In the genomic region with DNA sequence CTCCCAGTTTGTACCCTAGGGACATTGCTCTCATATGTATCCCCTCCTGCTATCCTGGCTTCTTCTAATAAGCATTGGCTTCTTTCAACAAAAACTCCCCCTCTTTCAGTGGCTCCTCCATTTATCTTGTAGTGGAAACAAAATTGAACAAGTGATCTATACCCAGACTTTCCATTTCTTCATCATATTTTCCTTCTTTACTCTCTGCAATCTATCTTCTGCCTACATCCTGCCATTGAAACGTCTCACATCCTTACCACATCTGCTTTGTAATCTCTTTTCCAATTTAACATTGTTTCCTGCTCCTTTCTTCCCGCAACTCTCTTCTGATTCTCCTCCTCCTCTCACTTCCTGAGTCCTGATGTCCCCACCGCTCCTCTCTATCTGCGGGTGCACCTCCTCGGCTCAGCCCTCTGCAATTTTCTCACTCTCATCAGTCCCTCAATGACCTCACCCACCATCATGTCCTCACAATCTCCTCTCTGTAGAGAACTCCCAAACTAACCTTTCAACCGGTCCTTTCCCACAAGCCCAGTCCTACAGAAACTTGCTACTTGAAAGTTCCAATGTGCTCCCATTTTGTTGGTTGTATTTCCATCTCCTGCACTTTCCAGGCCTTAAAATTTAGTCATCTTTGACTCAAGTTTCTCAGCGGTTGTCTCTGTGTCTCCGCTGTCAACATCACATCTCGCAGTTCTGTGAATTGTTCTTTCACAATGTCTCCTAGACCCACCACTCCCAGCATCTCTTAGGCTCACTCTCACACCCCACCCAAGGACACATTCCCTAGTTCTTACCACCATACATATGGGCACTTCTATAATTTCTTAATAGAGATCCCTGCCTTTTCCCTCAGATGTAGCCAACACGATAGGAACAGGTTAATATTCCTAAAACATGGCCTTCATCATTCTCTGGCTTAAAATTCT, we compare ENCODE assay signal across 2 cellular contexts.
TF ChIP-seq lines count a peak whose summit lies in the region.

No MANE protein-coding gene starts in this region.

TF ChIP-seq in GM23338, 12 proteins besides CTCF, POLR2A, EP300 and RAD21 (continues in another document):
- TF ChIP-seq EZH2phosphoT487 (IDR thresholded peaks at IDR 0.05; ENCODE audit: unreplicated experiment), result no peak
- no peak for TF ChIP-seq CREB1 (CRISPR knock-in tag; IDR thresholded peaks at IDR 0.05; ENCODE audit: low read depth)
- TF ChIP-seq JUNB (IDR thresholded peaks at IDR 0.05; ENCODE audit: unreplicated experiment), result no peak
- TF ChIP-seq ETS1 (IDR thresholded peaks at IDR 0.05), result no peak
- no peak for TF ChIP-seq REST (IDR thresholded peaks at IDR 0.05; ENCODE audit: unreplicated experiment)
- no peak for TF ChIP-seq ZNF462 (CRISPR knock-in tag; IDR thresholded peaks at IDR 0.05)

TF ChIP-seq in K562, 482 proteins besides CTCF, POLR2A, EP300 and RAD21:
- no peak for TF ChIP-seq YY1 (IDR thresholded peaks at IDR 0.05; ENCODE audit: borderline replicate concordance in 1 of 3, control insufficient read depth in 1 of 3, extremely low read depth in 1 of 3, insufficient read depth in 3 of 3, insufficient read length in 1 of 3, insufficient replicate concordance in 2 of 3, low read depth in 1 of 3, low read length in 2 of 3)
- TF ChIP-seq DACH1 (IDR thresholded peaks at IDR 0.05; ENCODE audit: partially characterized antibody), result no peak
- TF ChIP-seq, protein P1, sequence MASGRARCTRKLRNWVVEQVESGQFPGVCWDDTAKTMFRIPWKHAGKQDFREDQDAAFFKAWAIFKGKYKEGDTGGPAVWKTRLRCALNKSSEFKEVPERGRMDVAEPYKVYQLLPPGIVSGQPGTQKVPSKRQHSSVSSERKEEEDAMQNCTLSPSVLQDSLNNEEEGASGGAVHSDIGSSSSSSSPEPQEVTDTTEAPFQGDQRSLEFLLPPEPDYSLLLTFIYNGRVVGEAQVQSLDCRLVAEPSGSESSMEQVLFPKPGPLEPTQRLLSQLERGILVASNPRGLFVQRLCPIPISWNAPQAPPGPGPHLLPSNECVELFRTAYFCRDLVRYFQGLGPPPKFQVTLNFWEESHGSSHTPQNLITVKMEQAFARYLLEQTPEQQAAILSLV (tag; IDR thresholded peaks at IDR 0.05), result no peak
- TF ChIP-seq ZNF280A (IDR thresholded peaks at IDR 0.05; ENCODE audit: low read depth, partially characterized antibody), result no peak
- TF ChIP-seq SMC3 (conservative IDR thresholded peaks at IDR 0.05; ENCODE audit: insufficient read depth, low read depth, low read length), result no peak
- TF ChIP-seq SMARCA4 (IDR thresholded peaks at IDR 0.05), result no peak
- TF ChIP-seq ZBTB1 (CRISPR knock-in tag; IDR thresholded peaks at IDR 0.05; ENCODE audit: borderline replicate concordance, low read depth), result no peak
- no peak for TF ChIP-seq ZNF707 (CRISPR knock-in tag; conservative IDR thresholded peaks at IDR 0.05)
- no peak for TF ChIP-seq STAT6 (CRISPR knock-in tag; IDR thresholded peaks at IDR 0.05)
- no peak for TF ChIP-seq SMARCB1 (IDR thresholded peaks at IDR 0.05; ENCODE audit: insufficient read length, low read depth)
- TF ChIP-seq, protein P2, sequence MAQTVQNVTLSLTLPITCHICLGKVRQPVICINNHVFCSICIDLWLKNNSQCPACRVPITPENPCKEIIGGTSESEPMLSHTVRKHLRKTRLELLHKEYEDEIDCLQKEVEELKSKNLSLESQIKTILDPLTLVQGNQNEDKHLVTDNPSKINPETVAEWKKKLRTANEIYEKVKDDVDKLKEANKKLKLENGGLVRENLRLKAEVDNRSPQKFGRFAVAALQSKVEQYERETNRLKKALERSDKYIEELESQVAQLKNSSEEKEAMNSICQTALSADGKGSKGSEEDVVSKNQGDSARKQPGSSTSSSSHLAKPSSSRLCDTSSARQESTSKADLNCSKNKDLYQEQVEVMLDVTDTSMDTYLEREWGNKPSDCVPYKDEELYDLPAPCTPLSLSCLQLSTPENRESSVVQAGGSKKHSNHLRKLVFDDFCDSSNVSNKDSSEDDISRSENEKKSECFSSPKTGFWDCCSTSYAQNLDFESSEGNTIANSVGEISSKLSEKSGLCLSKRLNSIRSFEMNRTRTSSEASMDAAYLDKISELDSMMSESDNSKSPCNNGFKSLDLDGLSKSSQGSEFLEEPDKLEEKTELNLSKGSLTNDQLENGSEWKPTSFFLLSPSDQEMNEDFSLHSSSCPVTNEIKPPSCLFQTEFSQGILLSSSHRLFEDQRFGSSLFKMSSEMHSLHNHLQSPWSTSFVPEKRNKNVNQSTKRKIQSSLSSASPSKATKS (CRISPR knock-in tag; IDR thresholded peaks at IDR 0.05), result no peak
- TF ChIP-seq ZKSCAN3 (CRISPR knock-in tag; IDR thresholded peaks at IDR 0.05), result no peak
- TF ChIP-seq XRCC5 (IDR thresholded peaks at IDR 0.05; ENCODE audit: low read depth, low read length), result no peak
